ENCODE assay signal across 14 cellular contexts in the genomic region with DNA sequence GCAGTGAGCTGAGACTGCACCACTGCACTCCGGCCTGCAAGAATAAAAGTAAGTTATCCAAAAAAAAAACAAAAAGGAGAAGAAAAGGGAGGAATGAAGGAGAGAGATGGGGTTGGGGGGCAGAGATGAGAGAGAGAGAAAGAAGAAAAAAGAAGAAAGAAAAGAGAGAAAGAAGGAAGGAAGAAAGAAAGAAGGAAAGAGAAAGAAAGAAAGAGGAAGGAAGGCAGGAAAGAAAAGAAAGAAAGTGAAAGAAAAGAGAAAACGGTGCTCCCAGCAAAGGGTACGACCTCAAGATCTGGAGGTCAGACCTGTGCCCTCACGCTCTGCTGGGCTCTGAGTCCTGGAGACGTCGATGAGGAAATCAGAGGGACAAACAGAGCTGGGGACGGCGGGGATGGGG. TPM values are rescaled to one million over a fixed set of nuclear protein-coding genes. Genes with fewer than 3 reads are reported as not detected.
DNase-seq lines count a peak whose midpoint lies in the region; ATAC-seq and TF ChIP-seq lines count a peak whose summit lies in the region.
"Had no signal": no experiment of that assay in that cellular context is flagged by ENCODE, and none has a peak within 500 bp of the region (broad histone marks: within the 10 kb centered on the region; RNA-seq: fewer than 3 reads in every experiment).

No MANE protein-coding gene starts in this region.

- TF ChIP-seq CTCF in natural killer cell (IDR thresholded peaks at IDR 0.05) (no peak), glutamatergic neuron (IDR thresholded peaks at IDR 0.05; ENCODE audit: partially characterized antibody, unreplicated experiment) (no peak)

- H3K4me1 Mint-ChIP-seq in natural killer cell treated with Interleukin-12 subunit alpha and Interleukin-12 subunit beta and Interleukin-15 and Interleukin-18, amount 100 ng/mL, for 72 hours (ENCODE audit: low read depth in 2 of 2), result peaks cover 6 to 18% of the 10 kb centered on the region in 2 donors
- H3K4me1 Mint-ChIP-seq in natural killer cell (peaks cover 6 to 15% of the 10 kb centered on the region in 2 donors), T-helper 17 cell (peaks cover 15% of the 10 kb centered on the region), glutamatergic neuron (ENCODE audit: low read depth, unreplicated experiment) (peaks cover 7% of the 10 kb centered on the region)

- H3K9me3 ChIP-seq in T-helper 17 cell (ENCODE audit: control insufficient read depth, low read length, poor library complexity, severe bottlenecking), result no peaks in the 10 kb centered on the region
- H3K9me3 ChIP-seq: adrenal gland, sigmoid colon had no signal

- H3K36me3 Mint-ChIP-seq in natural killer cell treated with Interleukin-12 subunit alpha and Interleukin-12 subunit beta and Interleukin-15 and Interleukin-18, amount 100 ng/mL, for 72 hours, result no peaks in the 10 kb centered on the region
- H3K36me3 Mint-ChIP-seq in natural killer cell (no peaks in the 10 kb centered on the region), T-helper 17 cell (ENCODE audit: low read depth) (peaks cover 4% of the 10 kb centered on the region), glutamatergic neuron (ENCODE audit: unreplicated experiment) (peaks cover 10% of the 10 kb centered on the region)

- peak overlapping the region; percentile 60 for H3K4me3 Mint-ChIP-seq in natural killer cell treated with Interleukin-12 subunit alpha and Interleukin-12 subunit beta and Interleukin-15 and Interleukin-18, amount 100 ng/mL, for 72 hours
- no peak overlapping the region for H3K4me3 Mint-ChIP-seq in natural killer cell
- peak overlapping the region; percentile 53 for H3K4me3 Mint-ChIP-seq in T-helper 17 cell
- H3K4me3 Mint-ChIP-seq in glutamatergic neuron (ENCODE audit: unreplicated experiment), result peak overlapping the region; percentile 64
- H3K4me3 Mint-ChIP-seq: HFFc6 had no signal

- in situ Hi-C loops in ACHN (cut with HindIII; ENCODE audit: low pct_ligation_motif_present, low pct_unique_long_range_greater_than_20kb, low sequenced_read_pairs), result no loop called here

- no peak for DNase-seq in natural killer cell treated with Interleukin-12 subunit alpha and Interleukin-12 subunit beta and Interleukin-15 and Interleukin-18, amount 100 ng/mL, for 72 hours (ENCODE audit: low spot score)
- DNase-seq in natural killer cell, result no peak
- DNase-seq in T-helper 17 cell, result no peak
- no peak for DNase-seq in glutamatergic neuron
- DNase-seq in ACHN, result no peak
- no peak for DNase-seq in superior temporal gyrus (ENCODE audit: extremely low spot score)
- no peak for DNase-seq in GM19238 (ENCODE audit: insufficient read length, low spot score)
- DNase-seq: activated CD4-positive, CD25-positive, alpha-beta regulatory T cell treated with anti-CD3 and anti-CD28 coated beads, Interleukin-2, amount 50 U/mL, for 72 hours; adrenal gland; central memory CD4-positive, alpha-beta T cell; HFFc6; NCI-H187; sigmoid colon had no signal

- peaks cover 3 to 22% of the 10 kb centered on the region in 2 donors for H3K27me3 Mint-ChIP-seq in natural killer cell treated with Interleukin-12 subunit alpha and Interleukin-12 subunit beta and Interleukin-15 and Interleukin-18, amount 100 ng/mL, for 72 hours
- peaks cover 0 to 29% of the 10 kb centered on the region in 2 donors for H3K27me3 Mint-ChIP-seq in natural killer cell (ENCODE audit: low read depth in 2 of 2)
- H3K27me3 Mint-ChIP-seq in T-helper 17 cell, result no peaks in the 10 kb centered on the region
- H3K27me3 Mint-ChIP-seq in glutamatergic neuron (ENCODE audit: unreplicated experiment), result peaks cover 7% of the 10 kb centered on the region

- no peak for ATAC-seq in natural killer cell treated with Interleukin-12 subunit alpha and Interleukin-12 subunit beta and Interleukin-15 and Interleukin-18, amount 100 ng/mL, for 72 hours
- no peak for ATAC-seq in natural killer cell
- ATAC-seq in T-helper 17 cell, result no peak
- no peak for ATAC-seq in HG02571 (IDR thresholded peaks at IDR 0.05; ENCODE audit: unreplicated experiment)

- H3K9me3 Mint-ChIP-seq in natural killer cell treated with Interleukin-12 subunit alpha and Interleukin-12 subunit beta and Interleukin-15 and Interleukin-18, amount 100 ng/mL, for 72 hours, result no peaks in the 10 kb centered on the region
- H3K9me3 Mint-ChIP-seq in natural killer cell (no peaks in the 10 kb centered on the region), glutamatergic neuron (ENCODE audit: unreplicated experiment) (peaks cover 12% of the 10 kb centered on the region)

- no peak overlapping the region for H3K27ac Mint-ChIP-seq in natural killer cell treated with Interleukin-12 subunit alpha and Interleukin-12 subunit beta and Interleukin-15 and Interleukin-18, amount 100 ng/mL, for 72 hours
- H3K27ac Mint-ChIP-seq in natural killer cell (no peak overlapping the region), T-helper 17 cell (no peak overlapping the region), glutamatergic neuron (ENCODE audit: unreplicated experiment) (no peak overlapping the region)
- H3K27ac Mint-ChIP-seq: HFFc6 had no signal

- intact Hi-C loops in natural killer cell (cut with micrococcal nuclease), result no loop called here

RNA-seq across cellular contexts. Expression of a gene that starts 3.7 kb away (rescaled TPM):
- total RNA-seq in natural killer cell treated with Interleukin-12 subunit alpha and Interleukin-12 subunit beta and Interleukin-15 and Interleukin-18, amount 100 ng/mL, for 72 hours, result 1 to 10 TPM; 4.4 to 5.2 TPM
- 10 to 100 TPM in 1 of 3 donors, 1 to 10 TPM in 2; 2.0 to 10.6 (median 3.5) TPM for total RNA-seq in natural killer cell
- total RNA-seq in T-helper 17 cell, result 10 to 100 TPM; 16.0 to 21.7 TPM
- 27.3 TPM for total RNA-seq in glutamatergic neuron (ENCODE audit: unreplicated experiment)

RNA-seq across cellular contexts. Expression of a gene that starts 13.0 kb away (rescaled TPM):
- 1 to 10 TPM in 1 of 2 donors, under 1 TPM in 1; 0.52 to 1.4 TPM for total RNA-seq in natural killer cell treated with Interleukin-12 subunit alpha and Interleukin-12 subunit beta and Interleukin-15 and Interleukin-18, amount 100 ng/mL, for 72 hours
- total RNA-seq in natural killer cell, result under 1 TPM; 0.40 to 0.61 (median 0.60) TPM
- 1 to 10 TPM in 1 of 2 donors, under 1 TPM in 1; 0.55 to 1.6 TPM for total RNA-seq in T-helper 17 cell
- 3.5 TPM for total RNA-seq in glutamatergic neuron (ENCODE audit: unreplicated experiment)

RNA-seq across cellular contexts. Expression of a gene that starts 22.8 kb away (rescaled TPM):
- total RNA-seq in natural killer cell treated with Interleukin-12 subunit alpha and Interleukin-12 subunit beta and Interleukin-15 and Interleukin-18, amount 100 ng/mL, for 72 hours, result 1 to 10 TPM; 5.9 to 6.1 TPM
- total RNA-seq in natural killer cell, result 1 to 10 TPM; 2.9 to 4.8 (median 3.2) TPM
- total RNA-seq in T-helper 17 cell, result 1 to 10 TPM; 1.5 to 1.7 TPM
- 4.9 TPM for total RNA-seq in glutamatergic neuron (ENCODE audit: unreplicated experiment)

RNA-seq across cellular contexts. Expression of a gene that starts 31.2 kb away (rescaled TPM):
- total RNA-seq in natural killer cell treated with Interleukin-12 subunit alpha and Interleukin-12 subunit beta and Interleukin-15 and Interleukin-18, amount 100 ng/mL, for 72 hours, result under 1 TPM; 0.71 to 0.86 TPM
- total RNA-seq in natural killer cell, result 1 to 10 TPM in 2 of 3 donors, under 1 TPM in 1; 0.63 to 1.4 (median 1.3) TPM
- total RNA-seq in T-helper 17 cell, result 1 to 10 TPM; 1.2 to 1.6 TPM
- total RNA-seq in glutamatergic neuron (ENCODE audit: unreplicated experiment), result 2.0 TPM

RNA-seq across cellular contexts. Expression of a gene that starts 37.5 kb away (rescaled TPM):
- 100 to 1,000 TPM; 757 to 786 TPM for total RNA-seq in natural killer cell treated with Interleukin-12 subunit alpha and Interleukin-12 subunit beta and Interleukin-15 and Interleukin-18, amount 100 ng/mL, for 72 hours
- total RNA-seq in natural killer cell (100 to 1,000 TPM; 406 to 580 (median 525) TPM), T-helper 17 cell (1,000 to 10,000 TPM; 1,065 to 1,239 TPM), glutamatergic neuron (ENCODE audit: unreplicated experiment) (571 TPM)
